10 cellular contexts compared by ENCODE assay signal in genomic region chr7:539731-540411, GRCh38. TPM values are rescaled to one million over a fixed set of nuclear protein-coding genes. Genes with fewer than 3 reads are reported as not detected.
DNase-seq lines count a peak whose midpoint lies in the region; ATAC-seq, FAIRE-seq and TF ChIP-seq lines count a peak whose summit lies in the region.
"Had no signal": no experiment of that assay in that cellular context is flagged by ENCODE, and none has a peak within 500 bp of the region (broad histone marks: within the 10 kb centered on the region; RNA-seq: fewer than 3 reads in every experiment).

No MANE protein-coding gene starts in this region.

- no peaks in the 10 kb centered on the region for H3K9me3 Mint-ChIP-seq in Calu3 (ENCODE audit: low read depth, unreplicated experiment)

- TF ChIP-seq CTCF in Calu3 (IDR thresholded peaks at IDR 0.05; ENCODE audit: unreplicated experiment) (peak; percentile 11), bronchial epithelial cell (IDR thresholded peaks at IDR 0.05; ENCODE audit: insufficient read depth, low read length, severe bottlenecking) (no peak), mucosa of descending colon (IDR thresholded peaks at IDR 0.05) (no peak)

- peaks cover 50% of the 10 kb centered on the region for H3K4me1 Mint-ChIP-seq in Calu3 (ENCODE audit: low read depth, unreplicated experiment)

- peaks cover 21% of the 10 kb centered on the region for H3K4me1 ChIP-seq in mucosa of descending colon (ENCODE audit: low read depth)

- ATAC-seq in mucosa of descending colon (peak; percentile 82), HG02884 (IDR thresholded peaks at IDR 0.05; ENCODE audit: unreplicated experiment) (no peak), GM21619 (IDR thresholded peaks at IDR 0.05; ENCODE audit: unreplicated experiment) (no peak), GM21723 (IDR thresholded peaks at IDR 0.05; ENCODE audit: unreplicated experiment) (no peak)

- CTCF ChIA-PET in Calu3 (lab: Charles Lee) = interaction anchor here (1.0 kb wide), 1 partner anchor 13 kb away, joined by 3 read pairs; no protein-coding TSS in a partner anchor

- DNase-seq in Calu3 (peak; percentile 92), NCI-H1694 (lab: John Stamatoyannopoulos, UW) (peak; percentile 87), bronchial epithelial cell (ENCODE audit: low read depth) (peak; percentile 92), mucosa of descending colon (peak; percentile 93 to 95 (median 95)), AML-193 (lab: John Stamatoyannopoulos, UW) (no peak)

- no peaks in the 10 kb centered on the region for H3K27me3 ChIP-seq in bronchial epithelial cell (ENCODE audit: control insufficient read depth, insufficient read depth, low read length)

- H3K4me3 ChIP-seq in bronchial epithelial cell (ENCODE audit: low read depth, low read length) (no peak overlapping the region), mucosa of descending colon (no peak overlapping the region)
- H3K4me3 ChIP-seq: coronary artery, SK-N-MC had no signal

- peaks cover 39% of the 10 kb centered on the region for H3K36me3 Mint-ChIP-seq in Calu3 (ENCODE audit: insufficient read depth, unreplicated experiment)

- no peaks in the 10 kb centered on the region for H3K9me3 ChIP-seq in mucosa of descending colon

- peak overlapping the region; percentile 69 for H3K27ac Mint-ChIP-seq in Calu3 (ENCODE audit: unreplicated experiment)

- intact Hi-C loops in Calu3 (cut with micrococcal nuclease; ENCODE audit: unreplicated experiment) = no loop called here
- intact Hi-C loops in mucosa of descending colon (cut with DNase I, micrococcal nuclease) = no loop called here

- FAIRE-seq in bronchial epithelial cell (lab: Jason Lieb, UNC) = no peak

- H3K36me3 ChIP-seq in bronchial epithelial cell (ENCODE audit: control insufficient read depth, insufficient read depth, low read length) (no peaks in the 10 kb centered on the region), mucosa of descending colon (ENCODE audit: low read depth) (no peaks in the 10 kb centered on the region)

- H3K27me3 Mint-ChIP-seq in Calu3 (ENCODE audit: unreplicated experiment) = peaks cover 10% of the 10 kb centered on the region

- BruUV-seq in Calu3 (replicated peaks; lab: Mats Ljungman, UMichigan) = no TSS peak

- peak overlapping the region; percentile 49 for H3K4me3 Mint-ChIP-seq in Calu3 (ENCODE audit: low read depth, unreplicated experiment)

RNA-seq across cellular contexts. Expression of gene PDGFA, which starts 20.2 kb away (rescaled TPM):
- total RNA-seq in Calu3 (2022) (4.5 and 6.4 TPM in 2 replicates), bronchial epithelial cell (55.8 and 64.8 TPM in 2 replicates), mucosa of descending colon (10 to 100 TPM; 52.7 to 63.0 (median 57.5) TPM)

Comparison
In these comparisons a context has a peak if more than half of its experiments do, and no peak if none do; other contexts are left out.
1. DNase-seq: peak in Calu3 (single experiment), NCI-H1694 (single experiment), bronchial epithelial cell (single experiment) and mucosa of descending colon (3 of 3); none in AML-193 (0 of 2).